Comparison of ENCODE assay signal across 8 cellular contexts in genomic region chr5:59660737-59661136, GRCh38.
A peak's percentile ranks its signal among the peaks of the same experiment; 100 is the strongest.
DNase-seq lines count a peak whose midpoint lies in the region; ATAC-seq and TF ChIP-seq lines count a peak whose summit lies in the region.

No MANE protein-coding gene starts in this region.

- no peaks in the 10 kb centered on the region for H3K9me3 ChIP-seq in HEK293 (ENCODE audit: control insufficient read depth, insufficient read depth, low read depth, low read length)
- H3K9me3 ChIP-seq in right lobe of liver, result no peaks in the 10 kb centered on the region

- H3K4me1 Mint-ChIP-seq in T-helper 2 cell treated with Interferon-gamma antibody and Interleukin-4, amounts not matched to agents 5 μg/mL and 100 μg/mL, for 36 hours (ENCODE audit: low read depth), result peaks cover 13% of the 10 kb centered on the region

- H3K27me3 Mint-ChIP-seq in T-helper 2 cell treated with Interferon-gamma antibody and Interleukin-4, amounts not matched to agents 5 μg/mL and 100 μg/mL, for 36 hours (ENCODE audit: low read depth), result peaks cover 3% of the 10 kb centered on the region

- no peaks in the 10 kb centered on the region for H3K9me3 Mint-ChIP-seq in T-helper 2 cell treated with Interferon-gamma antibody and Interleukin-4, amounts not matched to agents 5 μg/mL and 100 μg/mL, for 36 hours

- TF ChIP-seq CTCF in HEK293 (tag by site-specific recombination; IDR thresholded peaks at IDR 0.05), result no peak
- TF ChIP-seq CTCF in right lobe of liver (IDR thresholded peaks at IDR 0.05), result peak in 3 of 4 donors; percentile 34 to 53 (median 38)

- TF ChIP-seq POLR2A in right lobe of liver (IDR thresholded peaks at IDR 0.05), result no peak

- no peak overlapping the region for H3K27ac Mint-ChIP-seq in T-helper 2 cell treated with Interferon-gamma antibody and Interleukin-4, amounts not matched to agents 5 μg/mL and 100 μg/mL, for 36 hours

- no peaks in the 10 kb centered on the region for H3K36me3 Mint-ChIP-seq in T-helper 2 cell treated with Interferon-gamma antibody and Interleukin-4, amounts not matched to agents 5 μg/mL and 100 μg/mL, for 36 hours (ENCODE audit: low read depth)

- ATAC-seq in right lobe of liver, result peak in 3 of 4 donors; percentile 53 to 62 (median 55)
- no peak for ATAC-seq in HG02840 (IDR thresholded peaks at IDR 0.05; ENCODE audit: low FRiP score, unreplicated experiment)

- H3K27ac ChIP-seq in HEK293 (ENCODE audit: extremely low read depth, low read depth, low read length) (no peak overlapping the region), right lobe of liver (no peak overlapping the region)

- H3K36me3 ChIP-seq in HEK293 (ENCODE audit: control insufficient read depth in 2 of 2, insufficient read depth in 1 of 2, low read length in 2 of 2) (no peaks in the 10 kb centered on the region), right lobe of liver (no peaks in the 10 kb centered on the region)

- in situ Hi-C loops in SK-MEL-5 (cut with HindIII; ENCODE audit: low pct_unique_long_range_greater_than_20kb, low sequenced_read_pairs), result no loop called here

- H3K4me3 Mint-ChIP-seq in T-helper 2 cell treated with Interferon-gamma antibody and Interleukin-4, amounts not matched to agents 5 μg/mL and 100 μg/mL, for 36 hours, result no peak overlapping the region

- no peak overlapping the region for H3K4me3 ChIP-seq in HEK293 (ENCODE audit: low read depth, low read length)
- no peak overlapping the region for H3K4me3 ChIP-seq in right lobe of liver

- POLR2A ChIA-PET in HEK293 (lab: Yijun Ruan, JAX), result no interaction called here

- H3K4me1 ChIP-seq in HEK293 (ENCODE audit: control insufficient read depth, insufficient read depth, low read length) (peaks cover 2% of the 10 kb centered on the region; the same call in 1 of the 2 replicates), right lobe of liver (peaks cover 0 to 35% (median 11%) of the 10 kb centered on the region in 4 donors)

- intact Hi-C loops in right lobe of liver (cut with DNase I), result loop anchor here in 1 of 2 donors (10.0 kb wide), 1 partner anchor 276 kb away; no protein-coding TSS in a partner anchor

- no peaks in the 10 kb centered on the region for H3K27me3 ChIP-seq in right lobe of liver

- CTCF ChIA-PET in HEK293 (lab: Yijun Ruan, JAX), result interaction anchor here (0.6 to 5.9 kb wide), 31 partner anchors 9 to 774 kb away, joined by 3 to 83 read pairs (median 4); no protein-coding TSS in a partner anchor

- peak; percentile 71 for DNase-seq in DMS53 (lab: John Stamatoyannopoulos, UW)
- peak; percentile 57 for DNase-seq in SK-MEL-5 (ENCODE audit: low read depth, low spot score)
- DNase-seq in right lobe of liver, result no peak
- no peak for DNase-seq in T-helper 2 cell treated with Interferon-gamma antibody and Interleukin-4, amounts not matched to agents 5 μg/mL and 100 μg/mL, for 36 hours (ENCODE audit: low spot score)
- DNase-seq in MV-4-11 (lab: John Stamatoyannopoulos, UW), result no peak
- DNase-seq in stimulated activated naive CD4-positive, alpha-beta T cell treated with Interleukin-2 at 50 U/mL for 16 hours (lab: John Stamatoyannopoulos, UW), result no peak

- 4% methylated on average over 1 of the region's 1 CpG for WGBS in right lobe of liver (ENCODE audit: insufficient coverage, low coverage, low lambda C conversion rate, missing lambda C conversion rate)

TF ChIP-seq in HEK293, 187 proteins besides CTCF, POLR2A, EP300 and RAD21:
- TF ChIP-seq ZNF132 (tag by site-specific recombination; IDR thresholded peaks at IDR 0.05; ENCODE audit: borderline replicate concordance) (no peak), KLF7 (tag by site-specific recombination; IDR thresholded peaks at IDR 0.05; ENCODE audit: borderline replicate concordance) (no peak), SETDB1 (IDR thresholded peaks at IDR 0.05; ENCODE audit: insufficient read length, low read length) (no peak), ZNF660 (tag by site-specific recombination; IDR thresholded peaks at IDR 0.05) (peak; percentile 34; the same call in 1 of the 2 replicates), ZNF169 (tag by site-specific recombination; IDR thresholded peaks at IDR 0.05) (no peak), ZNF654 (tag by site-specific recombination; IDR thresholded peaks at IDR 0.05; ENCODE audit: low read depth) (peak; percentile 54)
TF ChIP-seq in HEK293: peak in this region for 2.

Comparison
In these comparisons a context has a peak if more than half of its experiments do, and no peak if none do; other contexts are left out.
1. DNase-seq: peak in DMS53 (single experiment) and SK-MEL-5 (single experiment); none in right lobe of liver (0 of 3), T-helper 2 cell treated with Interferon-gamma antibody and Interleukin-4, amounts not matched to agents 5 μg/mL and 100 μg/mL, for 36 hours (single experiment), MV-4-11 (single experiment) and stimulated activated naive CD4-positive, alpha-beta T cell treated with Interleukin-2 at 50 U/mL for 16 hours (single experiment).